Comparison of ENCODE assay signal across 1 cellular context in the genomic region with DNA sequence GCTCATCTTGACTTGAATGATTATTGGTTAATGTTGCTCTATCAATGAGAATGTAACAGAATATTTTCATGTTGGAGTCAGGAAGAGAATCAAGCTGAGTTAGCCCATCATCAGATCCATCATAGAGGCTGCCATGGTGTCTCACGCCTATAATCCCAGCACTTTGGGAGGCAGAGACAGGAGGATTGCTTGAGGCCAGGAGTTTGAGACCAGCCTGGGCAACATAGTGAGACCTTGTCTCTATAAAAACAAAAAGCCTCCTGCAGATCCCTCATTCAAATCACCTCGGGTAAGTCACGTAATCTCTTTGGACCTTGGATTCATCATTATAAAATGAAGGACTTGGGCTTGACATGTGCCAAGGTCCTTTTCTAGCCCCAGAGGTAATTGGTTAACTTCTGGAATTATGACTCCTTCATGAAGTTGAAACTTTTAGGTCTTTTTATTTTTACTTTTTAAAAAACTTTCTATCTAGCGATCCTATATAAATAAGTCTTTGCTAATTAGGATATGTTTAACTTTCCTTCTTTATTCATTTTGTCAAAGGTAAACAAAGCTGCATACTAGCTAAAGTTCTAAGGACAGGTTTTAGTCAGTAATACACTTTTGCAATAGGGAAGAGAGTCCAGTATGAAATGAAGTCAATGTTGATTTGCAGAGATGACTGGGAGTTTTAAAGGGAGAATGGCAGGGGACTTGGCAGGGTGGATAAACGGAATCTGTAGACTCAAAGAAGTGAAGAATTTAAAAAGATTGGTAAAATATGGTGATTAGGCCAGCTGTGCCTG.
TF ChIP-seq lines count a peak whose summit lies in the region.

No MANE protein-coding gene starts in this region.

TF ChIP-seq in HepG2, 621 proteins besides CTCF, POLR2A, EP300 and RAD21 (continued from another document and continues in another):
- TF ChIP-seq, protein P1, sequence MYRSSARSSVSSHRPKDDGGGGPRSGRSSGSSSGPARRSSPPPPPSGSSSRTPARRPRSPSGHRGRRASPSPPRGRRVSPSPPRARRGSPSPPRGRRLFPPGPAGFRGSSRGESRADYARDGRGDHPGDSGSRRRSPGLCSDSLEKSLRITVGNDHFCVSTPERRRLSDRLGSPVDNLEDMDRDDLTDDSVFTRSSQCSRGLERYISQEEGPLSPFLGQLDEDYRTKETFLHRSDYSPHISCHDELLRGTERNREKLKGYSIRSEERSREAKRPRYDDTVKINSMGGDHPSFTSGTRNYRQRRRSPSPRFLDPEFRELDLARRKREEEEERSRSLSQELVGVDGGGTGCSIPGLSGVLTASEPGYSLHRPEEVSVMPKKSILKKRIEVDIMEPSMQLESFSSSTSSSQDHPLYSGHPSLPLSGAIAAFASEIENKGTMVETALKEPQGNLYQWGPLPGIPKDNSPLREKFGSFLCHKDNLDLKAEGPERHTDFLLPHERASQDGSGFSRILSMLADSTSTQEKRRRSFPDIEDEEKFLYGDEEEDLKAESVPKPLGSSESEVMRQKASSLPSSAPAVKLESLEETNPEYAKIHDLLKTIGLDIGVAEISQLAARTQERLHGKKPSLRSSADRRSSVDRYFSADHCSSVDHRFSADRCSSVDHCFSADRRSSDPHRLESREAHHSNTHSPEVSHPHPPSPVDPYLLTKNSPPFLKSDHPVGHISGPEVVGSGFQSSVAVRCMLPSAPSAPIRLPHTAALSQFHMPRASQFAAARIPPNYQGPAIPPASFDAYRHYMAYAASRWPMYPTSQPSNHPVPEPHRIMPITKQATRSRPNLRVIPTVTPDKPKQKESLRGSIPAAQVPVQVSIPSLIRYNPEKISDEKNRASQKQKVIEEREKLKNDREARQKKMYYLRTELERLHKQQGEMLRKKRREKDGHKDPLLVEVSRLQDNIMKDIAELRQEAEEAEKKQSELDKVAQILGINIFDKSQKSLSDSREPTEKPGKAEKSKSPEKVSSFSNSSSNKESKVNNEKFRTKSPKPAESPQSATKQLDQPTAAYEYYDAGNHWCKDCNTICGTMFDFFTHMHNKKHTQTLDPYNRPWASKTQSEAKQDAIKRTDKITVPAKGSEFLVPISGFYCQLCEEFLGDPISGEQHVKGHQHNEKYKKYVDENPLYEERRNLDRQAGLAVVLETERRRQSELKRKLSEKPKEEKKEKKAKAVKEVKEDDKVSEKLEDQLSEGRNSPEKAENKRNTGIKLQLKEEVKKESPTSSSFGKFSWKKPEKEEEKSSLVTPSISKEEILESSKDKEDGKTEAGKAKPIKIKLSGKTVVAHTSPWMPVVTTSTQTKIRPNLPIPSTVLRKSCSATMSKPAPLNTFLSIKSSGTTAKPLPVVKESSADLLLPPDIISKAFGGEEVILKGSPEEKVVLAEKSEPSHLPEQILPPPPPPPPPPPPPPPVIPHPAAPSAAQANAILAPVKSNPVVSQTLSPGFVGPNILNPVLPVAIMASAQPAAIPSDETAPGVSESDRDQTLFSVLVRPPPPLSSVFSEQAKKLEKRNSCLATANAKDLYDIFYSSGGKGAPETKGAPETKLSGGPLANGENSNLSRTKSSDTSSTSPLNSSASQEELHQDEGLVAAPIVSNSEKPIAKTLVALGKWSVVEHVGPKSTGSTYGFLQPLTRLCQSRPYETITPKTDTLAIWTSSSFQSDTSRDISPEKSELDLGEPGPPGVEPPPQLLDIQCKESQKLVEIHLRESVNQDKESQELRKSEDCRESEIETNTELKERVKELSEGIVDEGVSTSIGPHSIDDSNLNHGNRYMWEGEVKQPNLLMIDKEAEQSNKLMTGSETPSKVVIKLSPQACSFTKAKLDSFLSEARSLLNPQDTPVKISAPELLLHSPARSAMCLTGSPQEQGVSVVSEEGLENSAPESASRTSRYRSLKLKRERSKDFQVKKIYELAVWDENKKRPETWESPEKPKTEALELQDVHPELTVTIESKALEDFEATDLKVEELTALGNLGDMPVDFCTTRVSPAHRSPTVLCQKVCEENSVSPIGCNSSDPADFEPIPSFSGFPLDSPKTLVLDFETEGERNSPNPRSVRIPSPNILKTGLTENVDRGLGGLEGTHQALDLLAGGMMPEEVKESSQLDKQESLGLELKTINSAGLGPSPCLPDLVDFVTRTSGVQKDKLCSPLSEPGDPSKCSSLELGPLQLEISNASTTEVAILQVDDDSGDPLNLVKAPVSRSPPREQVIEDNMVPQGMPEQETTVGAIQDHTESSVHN (CRISPR knock-in tag; IDR thresholded peaks at IDR 0.05), result no peak
- TF ChIP-seq, protein P2, sequence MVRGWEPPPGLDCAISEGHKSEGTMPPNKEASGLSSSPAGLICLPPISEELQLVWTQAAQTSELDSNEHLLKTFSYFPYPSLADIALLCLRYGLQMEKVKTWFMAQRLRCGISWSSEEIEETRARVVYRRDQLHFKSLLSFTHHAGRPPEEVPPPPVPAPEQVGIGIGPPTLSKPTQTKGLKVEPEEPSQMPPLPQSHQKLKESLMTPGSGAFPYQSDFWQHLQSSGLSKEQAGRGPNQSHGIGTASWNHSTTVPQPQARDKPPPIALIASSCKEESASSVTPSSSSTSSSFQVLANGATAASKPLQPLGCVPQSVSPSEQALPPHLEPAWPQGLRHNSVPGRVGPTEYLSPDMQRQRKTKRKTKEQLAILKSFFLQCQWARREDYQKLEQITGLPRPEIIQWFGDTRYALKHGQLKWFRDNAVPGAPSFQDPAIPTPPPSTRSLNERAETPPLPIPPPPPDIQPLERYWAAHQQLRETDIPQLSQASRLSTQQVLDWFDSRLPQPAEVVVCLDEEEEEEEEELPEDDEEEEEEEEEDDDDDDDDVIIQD (CRISPR knock-in tag; IDR thresholded peaks at IDR 0.05; ENCODE audit: low read depth), result peak; percentile 41; the same call in 1 of the 2 replicates
- no peak for TF ChIP-seq MEIS1 (CRISPR knock-in tag; IDR thresholded peaks at IDR 0.05; ENCODE audit: borderline replicate concordance)
- TF ChIP-seq RXRB (CRISPR knock-in tag; IDR thresholded peaks at IDR 0.05; ENCODE audit: borderline replicate concordance), result no peak
- TF ChIP-seq ZNF451 (CRISPR knock-in tag; IDR thresholded peaks at IDR 0.05), result no peak
- TF ChIP-seq SKI (IDR thresholded peaks at IDR 0.05; ENCODE audit: partially characterized antibody), result no peak
- no peak for TF ChIP-seq ZNF251 (CRISPR knock-in tag; IDR thresholded peaks at IDR 0.05)
- TF ChIP-seq ZFAT (CRISPR knock-in tag; conservative IDR thresholded peaks at IDR 0.05), result no peak
- TF ChIP-seq HNF4A (CRISPR knock-in tag; IDR thresholded peaks at IDR 0.05), result peak; percentile 57
- no peak for TF ChIP-seq HOXD1 (CRISPR knock-in tag; IDR thresholded peaks at IDR 0.05)
- TF ChIP-seq NFE2 (CRISPR knock-in tag; IDR thresholded peaks at IDR 0.05), result no peak
- TF ChIP-seq, protein P3, sequence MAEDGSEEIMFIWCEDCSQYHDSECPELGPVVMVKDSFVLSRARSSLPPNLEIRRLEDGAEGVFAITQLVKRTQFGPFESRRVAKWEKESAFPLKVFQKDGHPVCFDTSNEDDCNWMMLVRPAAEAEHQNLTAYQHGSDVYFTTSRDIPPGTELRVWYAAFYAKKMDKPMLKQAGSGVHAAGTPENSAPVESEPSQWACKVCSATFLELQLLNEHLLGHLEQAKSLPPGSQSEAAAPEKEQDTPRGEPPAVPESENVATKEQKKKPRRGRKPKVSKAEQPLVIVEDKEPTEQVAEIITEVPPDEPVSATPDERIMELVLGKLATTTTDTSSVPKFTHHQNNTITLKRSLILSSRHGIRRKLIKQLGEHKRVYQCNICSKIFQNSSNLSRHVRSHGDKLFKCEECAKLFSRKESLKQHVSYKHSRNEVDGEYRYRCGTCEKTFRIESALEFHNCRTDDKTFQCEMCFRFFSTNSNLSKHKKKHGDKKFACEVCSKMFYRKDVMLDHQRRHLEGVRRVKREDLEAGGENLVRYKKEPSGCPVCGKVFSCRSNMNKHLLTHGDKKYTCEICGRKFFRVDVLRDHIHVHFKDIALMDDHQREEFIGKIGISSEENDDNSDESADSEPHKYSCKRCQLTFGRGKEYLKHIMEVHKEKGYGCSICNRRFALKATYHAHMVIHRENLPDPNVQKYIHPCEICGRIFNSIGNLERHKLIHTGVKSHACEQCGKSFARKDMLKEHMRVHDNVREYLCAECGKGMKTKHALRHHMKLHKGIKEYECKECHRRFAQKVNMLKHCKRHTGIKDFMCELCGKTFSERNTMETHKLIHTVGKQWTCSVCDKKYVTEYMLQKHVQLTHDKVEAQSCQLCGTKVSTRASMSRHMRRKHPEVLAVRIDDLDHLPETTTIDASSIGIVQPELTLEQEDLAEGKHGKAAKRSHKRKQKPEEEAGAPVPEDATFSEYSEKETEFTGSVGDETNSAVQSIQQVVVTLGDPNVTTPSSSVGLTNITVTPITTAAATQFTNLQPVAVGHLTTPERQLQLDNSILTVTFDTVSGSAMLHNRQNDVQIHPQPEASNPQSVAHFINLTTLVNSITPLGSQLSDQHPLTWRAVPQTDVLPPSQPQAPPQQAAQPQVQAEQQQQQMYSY (CRISPR knock-in tag; IDR thresholded peaks at IDR 0.05), result no peak
- TF ChIP-seq FOXK1 (CRISPR knock-in tag; IDR thresholded peaks at IDR 0.05; ENCODE audit: borderline replicate concordance, low read depth), result no peak
- TF ChIP-seq ZNF558 (CRISPR knock-in tag; IDR thresholded peaks at IDR 0.05; ENCODE audit: borderline replicate concordance), result no peak
- TF ChIP-seq RBAK (CRISPR knock-in tag; IDR thresholded peaks at IDR 0.05), result no peak
- TF ChIP-seq RORA (CRISPR knock-in tag; IDR thresholded peaks at IDR 0.05), result no peak
- TF ChIP-seq, protein P4, sequence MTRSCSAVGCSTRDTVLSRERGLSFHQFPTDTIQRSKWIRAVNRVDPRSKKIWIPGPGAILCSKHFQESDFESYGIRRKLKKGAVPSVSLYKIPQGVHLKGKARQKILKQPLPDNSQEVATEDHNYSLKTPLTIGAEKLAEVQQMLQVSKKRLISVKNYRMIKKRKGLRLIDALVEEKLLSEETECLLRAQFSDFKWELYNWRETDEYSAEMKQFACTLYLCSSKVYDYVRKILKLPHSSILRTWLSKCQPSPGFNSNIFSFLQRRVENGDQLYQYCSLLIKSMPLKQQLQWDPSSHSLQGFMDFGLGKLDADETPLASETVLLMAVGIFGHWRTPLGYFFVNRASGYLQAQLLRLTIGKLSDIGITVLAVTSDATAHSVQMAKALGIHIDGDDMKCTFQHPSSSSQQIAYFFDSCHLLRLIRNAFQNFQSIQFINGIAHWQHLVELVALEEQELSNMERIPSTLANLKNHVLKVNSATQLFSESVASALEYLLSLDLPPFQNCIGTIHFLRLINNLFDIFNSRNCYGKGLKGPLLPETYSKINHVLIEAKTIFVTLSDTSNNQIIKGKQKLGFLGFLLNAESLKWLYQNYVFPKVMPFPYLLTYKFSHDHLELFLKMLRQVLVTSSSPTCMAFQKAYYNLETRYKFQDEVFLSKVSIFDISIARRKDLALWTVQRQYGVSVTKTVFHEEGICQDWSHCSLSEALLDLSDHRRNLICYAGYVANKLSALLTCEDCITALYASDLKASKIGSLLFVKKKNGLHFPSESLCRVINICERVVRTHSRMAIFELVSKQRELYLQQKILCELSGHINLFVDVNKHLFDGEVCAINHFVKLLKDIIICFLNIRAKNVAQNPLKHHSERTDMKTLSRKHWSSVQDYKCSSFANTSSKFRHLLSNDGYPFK (CRISPR knock-in tag; IDR thresholded peaks at IDR 0.05; ENCODE audit: borderline replicate concordance), result no peak
- TF ChIP-seq, protein P5, sequence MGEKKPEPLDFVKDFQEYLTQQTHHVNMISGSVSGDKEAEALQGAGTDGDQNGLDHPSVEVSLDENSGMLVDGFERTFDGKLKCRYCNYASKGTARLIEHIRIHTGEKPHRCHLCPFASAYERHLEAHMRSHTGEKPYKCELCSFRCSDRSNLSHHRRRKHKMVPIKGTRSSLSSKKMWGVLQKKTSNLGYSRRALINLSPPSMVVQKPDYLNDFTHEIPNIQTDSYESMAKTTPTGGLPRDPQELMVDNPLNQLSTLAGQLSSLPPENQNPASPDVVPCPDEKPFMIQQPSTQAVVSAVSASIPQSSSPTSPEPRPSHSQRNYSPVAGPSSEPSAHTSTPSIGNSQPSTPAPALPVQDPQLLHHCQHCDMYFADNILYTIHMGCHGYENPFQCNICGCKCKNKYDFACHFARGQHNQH (CRISPR knock-in tag; IDR thresholded peaks at IDR 0.05), result no peak
- TF ChIP-seq SNAI1 (CRISPR knock-in tag; IDR thresholded peaks at IDR 0.05; ENCODE audit: borderline replicate concordance), result no peak
- no peak for TF ChIP-seq HCFC1 (IDR thresholded peaks at IDR 0.05; ENCODE audit: low read depth, low read length)
- TF ChIP-seq FOXK2 (IDR thresholded peaks at IDR 0.05), result 0 out of 2 replicates have a peak, but pooled peaks have one; percentile 39
- TF ChIP-seq, protein P6, sequence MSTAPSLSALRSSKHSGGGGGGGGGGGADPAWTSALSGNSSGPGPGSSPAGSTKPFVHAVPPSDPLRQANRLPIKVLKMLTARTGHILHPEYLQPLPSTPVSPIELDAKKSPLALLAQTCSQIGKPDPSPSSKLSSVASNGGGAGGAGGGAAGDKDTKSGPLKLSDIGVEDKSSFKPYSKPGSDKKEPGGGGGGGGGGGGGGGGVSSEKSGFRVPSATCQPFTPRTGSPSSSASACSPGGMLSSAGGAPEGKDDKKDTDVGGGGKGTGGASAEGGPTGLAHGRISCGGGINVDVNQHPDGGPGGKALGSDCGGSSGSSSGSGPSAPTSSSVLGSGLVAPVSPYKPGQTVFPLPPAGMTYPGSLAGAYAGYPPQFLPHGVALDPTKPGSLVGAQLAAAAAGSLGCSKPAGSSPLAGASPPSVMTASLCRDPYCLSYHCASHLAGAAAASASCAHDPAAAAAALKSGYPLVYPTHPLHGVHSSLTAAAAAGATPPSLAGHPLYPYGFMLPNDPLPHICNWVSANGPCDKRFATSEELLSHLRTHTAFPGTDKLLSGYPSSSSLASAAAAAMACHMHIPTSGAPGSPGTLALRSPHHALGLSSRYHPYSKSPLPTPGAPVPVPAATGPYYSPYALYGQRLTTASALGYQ (CRISPR knock-in tag; IDR thresholded peaks at IDR 0.05), result no peak
- TF ChIP-seq, protein P7, sequence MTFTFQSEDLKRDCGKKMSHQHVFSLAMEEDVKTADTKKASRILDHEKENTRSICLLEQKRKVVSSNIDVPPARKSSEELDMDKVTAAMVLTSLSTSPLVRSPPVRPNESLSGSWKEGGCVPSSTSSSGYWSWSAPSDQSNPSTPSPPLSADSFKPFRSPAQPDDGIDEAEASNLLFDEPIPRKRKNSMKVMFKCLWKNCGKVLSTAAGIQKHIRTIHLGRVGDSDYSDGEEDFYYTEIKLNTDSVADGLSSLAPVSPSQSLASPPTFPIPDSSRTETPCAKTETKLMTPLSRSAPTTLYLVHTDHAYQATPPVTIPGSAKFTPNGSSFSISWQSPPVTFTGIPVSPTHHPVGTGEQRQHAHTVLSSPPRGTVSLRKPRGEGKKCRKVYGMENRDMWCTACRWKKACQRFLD (CRISPR knock-in tag; IDR thresholded peaks at IDR 0.05; ENCODE audit: borderline replicate concordance), result no peak
- peak; percentile 64 for TF ChIP-seq CEBPG (CRISPR knock-in tag; IDR thresholded peaks at IDR 0.05)
- TF ChIP-seq NFE2L1 (CRISPR knock-in tag; IDR thresholded peaks at IDR 0.05; ENCODE audit: borderline replicate concordance), result no peak
- TF ChIP-seq, protein P8, sequence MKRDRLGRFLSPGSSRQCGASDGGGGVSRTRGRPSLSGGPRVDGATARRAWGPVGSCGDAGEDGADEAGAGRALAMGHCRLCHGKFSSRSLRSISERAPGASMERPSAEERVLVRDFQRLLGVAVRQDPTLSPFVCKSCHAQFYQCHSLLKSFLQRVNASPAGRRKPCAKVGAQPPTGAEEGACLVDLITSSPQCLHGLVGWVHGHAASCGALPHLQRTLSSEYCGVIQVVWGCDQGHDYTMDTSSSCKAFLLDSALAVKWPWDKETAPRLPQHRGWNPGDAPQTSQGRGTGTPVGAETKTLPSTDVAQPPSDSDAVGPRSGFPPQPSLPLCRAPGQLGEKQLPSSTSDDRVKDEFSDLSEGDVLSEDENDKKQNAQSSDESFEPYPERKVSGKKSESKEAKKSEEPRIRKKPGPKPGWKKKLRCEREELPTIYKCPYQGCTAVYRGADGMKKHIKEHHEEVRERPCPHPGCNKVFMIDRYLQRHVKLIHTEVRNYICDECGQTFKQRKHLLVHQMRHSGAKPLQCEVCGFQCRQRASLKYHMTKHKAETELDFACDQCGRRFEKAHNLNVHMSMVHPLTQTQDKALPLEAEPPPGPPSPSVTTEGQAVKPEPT (CRISPR knock-in tag; IDR thresholded peaks at IDR 0.05; ENCODE audit: low read depth), result no peak
- TF ChIP-seq MEF2D (CRISPR knock-in tag; IDR thresholded peaks at IDR 0.05), result no peak
- TF ChIP-seq LCORL (IDR thresholded peaks at IDR 0.05), result no peak
- TF ChIP-seq LCORL (CRISPR knock-in tag; IDR thresholded peaks at IDR 0.05), result 0 out of 2 replicates have a peak, but pooled peaks have one; percentile 39
- no peak for TF ChIP-seq SOX5 (CRISPR knock-in tag; IDR thresholded peaks at IDR 0.05; ENCODE audit: borderline replicate concordance)
